ENCODE assay signal across 8 cellular contexts in the genomic region with DNA sequence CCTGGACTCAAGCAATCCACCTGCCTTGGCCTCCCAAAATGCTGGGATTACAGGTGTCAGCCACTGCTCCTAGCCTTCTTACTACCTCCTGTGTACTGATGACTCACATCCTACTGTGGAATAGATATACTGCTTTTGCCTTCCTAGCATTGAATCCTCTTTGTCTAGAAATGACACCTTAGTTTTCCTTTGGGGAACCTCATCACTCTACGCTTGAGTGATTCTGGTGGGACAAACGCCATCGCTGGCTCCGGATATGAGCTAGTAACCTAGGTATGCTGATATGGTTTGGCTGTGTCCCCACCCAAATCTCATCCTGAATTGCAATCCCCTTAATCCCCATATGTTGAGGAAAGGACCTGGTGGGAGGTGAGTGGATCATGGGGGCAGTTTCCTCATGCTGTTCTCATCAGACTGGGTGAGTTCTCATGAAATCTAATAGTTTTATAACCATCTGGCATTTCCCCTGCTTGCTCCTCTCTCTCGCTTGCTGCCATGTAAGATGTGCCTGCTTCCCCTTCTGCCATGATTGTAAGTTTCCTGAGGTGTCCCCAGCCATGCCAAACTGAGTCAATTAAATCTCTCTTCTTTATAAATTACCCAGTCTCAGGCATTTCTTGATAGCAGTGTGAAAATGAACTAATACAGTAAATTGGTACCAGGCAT.
DNase-seq lines count a peak whose midpoint lies in the region; ATAC-seq, FAIRE-seq and TF ChIP-seq lines count a peak whose summit lies in the region.
"Not testable (repeated sequence)": the region's sequence is repeated elsewhere in the genome, so short reads cannot be mapped to it uniquely, and the experiment has no call there.

No MANE protein-coding gene starts in this region.

- 97% methylated on average over 5 of the region's 5 CpGs for WGBS in HepG2 (ENCODE audit: low lambda C conversion rate)

- not testable (repeated sequence) for FAIRE-seq in RCC 7860 (lab: Jason Lieb, UNC); astrocyte (lab: Jason Lieb, UNC); HepG2 (lab: Jason Lieb, UNC)
- FAIRE-seq in urothelium cell line (lab: Jason Lieb, UNC): peak; percentile 30

- not testable (repeated sequence) for H3K36me3 ChIP-seq in astrocyte (ENCODE audit: insufficient read depth, low read length); HepG2 (replicated peaks in 1 of 2; ENCODE audit: control insufficient read depth in 1 of 2, insufficient read depth in 2 of 2, low read length in 2 of 2)

- H3K27ac Mint-ChIP-seq in Calu3 (ENCODE audit: unreplicated experiment): peak overlapping the region; percentile 56
- not testable (repeated sequence) for H3K27ac Mint-ChIP-seq in astrocyte (ENCODE audit: unreplicated experiment)

- not testable (repeated sequence) for DNase-seq in Calu3; urothelium cell line (ENCODE audit: low spot score)
- DNase-seq in HT1080 (ENCODE audit: low read depth) (peak; percentile 79), RCC 7860 (ENCODE audit: low spot score) (peak; percentile 71), astrocyte (ENCODE audit: low read depth) (peak; percentile 43), epithelial cell of esophagus (ENCODE audit: low read depth) (peak; percentile 37), glomerular visceral epithelial cell (ENCODE audit: extremely low spot score) (peak; percentile 52), HepG2 (ENCODE audit: low spot score) (peak; percentile 30)

- not testable (repeated sequence) for BruUV-seq in Calu3 (replicated peaks; lab: Mats Ljungman, UMichigan); HepG2 (replicated peaks; lab: Mats Ljungman, UMichigan)

- not testable (repeated sequence) for H3K4me1 ChIP-seq in astrocyte (ENCODE audit: insufficient read depth, low read length)
- H3K4me1 ChIP-seq in HepG2 (ENCODE audit: insufficient read depth, low read length): peaks cover 38% of the 10 kb centered on the region

- peaks cover 26% of the 10 kb centered on the region for H3K4me1 Mint-ChIP-seq in Calu3 (ENCODE audit: low read depth, unreplicated experiment)
- H3K4me1 Mint-ChIP-seq in astrocyte (ENCODE audit: low read depth, unreplicated experiment): not testable (repeated sequence)

- H3K27ac ChIP-seq in astrocyte (ENCODE audit: low read depth, low read length); HepG2 (ENCODE audit: extremely low read length, insufficient read depth, low read length): not testable (repeated sequence)

- H3K27me3 Mint-ChIP-seq in Calu3 (ENCODE audit: unreplicated experiment); astrocyte (ENCODE audit: low read depth, unreplicated experiment): not testable (repeated sequence)

- intact Hi-C loops in Calu3 (cut with micrococcal nuclease; ENCODE audit: unreplicated experiment): not testable (repeated sequence)
- intact Hi-C loops in HepG2 (cut with micrococcal nuclease; ENCODE audit: unreplicated experiment): loop anchor here (10.0 kb wide), 2 partner anchors 62 to 198 kb away; no protein-coding TSS in a partner anchor

- H3K4me3 ChIP-seq in astrocyte (ENCODE audit: insufficient read depth, low read depth, low read length); epithelial cell of esophagus (ENCODE audit: low read length); HepG2 (replicated peaks in 1 of 3; ENCODE audit: insufficient read depth in 1 of 3, low read depth in 2 of 3, low read length in 3 of 3): not testable (repeated sequence)

- H3K79me2 ChIP-seq in astrocyte (ENCODE audit: insufficient read depth, low read length); HepG2 (ENCODE audit: insufficient read depth, low read length): not testable (repeated sequence)

- not testable (repeated sequence) for TF ChIP-seq RAD21 in HepG2 (CRISPR knock-in tag; IDR thresholded peaks at IDR 0.05)

- not testable (repeated sequence) for H3K4me3 Mint-ChIP-seq in Calu3 (ENCODE audit: low read depth, unreplicated experiment); astrocyte (ENCODE audit: unreplicated experiment)

- POLR2A ChIA-PET in HepG2 (lab: Yijun Ruan, JAX): not testable (repeated sequence)

- not testable (repeated sequence) for TF ChIP-seq CTCF in Calu3 (IDR thresholded peaks at IDR 0.05; ENCODE audit: unreplicated experiment); astrocyte (IDR thresholded peaks at IDR 0.05; ENCODE audit: insufficient read depth, low read depth, low read length); epithelial cell of esophagus (IDR thresholded peaks at IDR 0.05; ENCODE audit: insufficient read depth, low read depth, low read length, missing control alignments); HepG2 (CRISPR knock-in tag; IDR thresholded peaks at IDR 0.05)

- H3K9ac ChIP-seq in astrocyte (ENCODE audit: low read length); HepG2 (ENCODE audit: insufficient read depth, low read depth, low read length): not testable (repeated sequence)

- CTCF ChIA-PET in Calu3 (lab: Charles Lee); HepG2 (lab: Yijun Ruan, JAX; ENCODE audit: low intra/inter-chr PET ratio, low total read pairs): not testable (repeated sequence)

- in situ Hi-C loops in HepG2 (cut with HindIII; ENCODE audit: extremely low pct_ligation_motif_present, low pct_unique_long_range_greater_than_20kb): not testable (repeated sequence)

- not testable (repeated sequence) for H2AFZ ChIP-seq in astrocyte (ENCODE audit: low read depth, low read length); HepG2 (ENCODE audit: low read length)

- H3K9me3 ChIP-seq in astrocyte (ENCODE audit: insufficient read depth, low read depth, low read length); HepG2 (ENCODE audit: low read length): not testable (repeated sequence)

- not testable (repeated sequence) for TF ChIP-seq POLR2A in HepG2 (IDR thresholded peaks at IDR 0.05; ENCODE audit: insufficient read depth in 1 of 2, low read depth in 2 of 2, low read length in 2 of 2)

- not testable (repeated sequence) for H3K9me3 Mint-ChIP-seq in Calu3 (ENCODE audit: low read depth, unreplicated experiment); astrocyte (ENCODE audit: unreplicated experiment)

- TF ChIP-seq EP300 in HepG2 (IDR thresholded peaks at IDR 0.05; ENCODE audit: low read depth in 2 of 2, low read length in 2 of 2); HepG2 (CRISPR knock-in tag; IDR thresholded peaks at IDR 0.05; ENCODE audit: borderline replicate concordance): not testable (repeated sequence)

- not testable (repeated sequence) for H3K36me3 Mint-ChIP-seq in Calu3 (ENCODE audit: insufficient read depth, unreplicated experiment); astrocyte (ENCODE audit: low read depth, unreplicated experiment)

- not testable (repeated sequence) for H4K20me1 ChIP-seq in astrocyte (ENCODE audit: insufficient read depth, low read length); HepG2 (ENCODE audit: insufficient read depth, low read length)

- not testable (repeated sequence) for H3K27me3 ChIP-seq in astrocyte (ENCODE audit: insufficient read depth, low read length); HepG2 (ENCODE audit: control insufficient read depth in 1 of 2, insufficient read depth in 2 of 2, low read length in 2 of 2)

- H3K4me2 ChIP-seq in astrocyte (ENCODE audit: low read length); HepG2 (ENCODE audit: low read depth, low read length): not testable (repeated sequence)

- ATAC-seq in HepG2: not testable (repeated sequence)

TF ChIP-seq in HepG2, 621 proteins besides CTCF, POLR2A, EP300 and RAD21 (continues in another document):
- TF ChIP-seq ZNF430 (CRISPR knock-in tag; IDR thresholded peaks at IDR 0.05): peak; percentile 91; the same call in 1 of the 2 replicates
- TF ChIP-seq, protein P1, sequence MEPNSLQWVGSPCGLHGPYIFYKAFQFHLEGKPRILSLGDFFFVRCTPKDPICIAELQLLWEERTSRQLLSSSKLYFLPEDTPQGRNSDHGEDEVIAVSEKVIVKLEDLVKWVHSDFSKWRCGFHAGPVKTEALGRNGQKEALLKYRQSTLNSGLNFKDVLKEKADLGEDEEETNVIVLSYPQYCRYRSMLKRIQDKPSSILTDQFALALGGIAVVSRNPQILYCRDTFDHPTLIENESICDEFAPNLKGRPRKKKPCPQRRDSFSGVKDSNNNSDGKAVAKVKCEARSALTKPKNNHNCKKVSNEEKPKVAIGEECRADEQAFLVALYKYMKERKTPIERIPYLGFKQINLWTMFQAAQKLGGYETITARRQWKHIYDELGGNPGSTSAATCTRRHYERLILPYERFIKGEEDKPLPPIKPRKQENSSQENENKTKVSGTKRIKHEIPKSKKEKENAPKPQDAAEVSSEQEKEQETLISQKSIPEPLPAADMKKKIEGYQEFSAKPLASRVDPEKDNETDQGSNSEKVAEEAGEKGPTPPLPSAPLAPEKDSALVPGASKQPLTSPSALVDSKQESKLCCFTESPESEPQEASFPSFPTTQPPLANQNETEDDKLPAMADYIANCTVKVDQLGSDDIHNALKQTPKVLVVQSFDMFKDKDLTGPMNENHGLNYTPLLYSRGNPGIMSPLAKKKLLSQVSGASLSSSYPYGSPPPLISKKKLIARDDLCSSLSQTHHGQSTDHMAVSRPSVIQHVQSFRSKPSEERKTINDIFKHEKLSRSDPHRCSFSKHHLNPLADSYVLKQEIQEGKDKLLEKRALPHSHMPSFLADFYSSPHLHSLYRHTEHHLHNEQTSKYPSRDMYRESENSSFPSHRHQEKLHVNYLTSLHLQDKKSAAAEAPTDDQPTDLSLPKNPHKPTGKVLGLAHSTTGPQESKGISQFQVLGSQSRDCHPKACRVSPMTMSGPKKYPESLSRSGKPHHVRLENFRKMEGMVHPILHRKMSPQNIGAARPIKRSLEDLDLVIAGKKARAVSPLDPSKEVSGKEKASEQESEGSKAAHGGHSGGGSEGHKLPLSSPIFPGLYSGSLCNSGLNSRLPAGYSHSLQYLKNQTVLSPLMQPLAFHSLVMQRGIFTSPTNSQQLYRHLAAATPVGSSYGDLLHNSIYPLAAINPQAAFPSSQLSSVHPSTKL (CRISPR knock-in tag; IDR thresholded peaks at IDR 0.05): 0 out of 2 replicates have a peak, but pooled peaks have one; percentile 9
- TF ChIP-seq FOSL2 (CRISPR knock-in tag; IDR thresholded peaks at IDR 0.05): peak; percentile 62
